Comparison of ENCODE assay signal across 8 cellular contexts in genomic region chr11:86068951-86069407, GRCh38. TPM values are rescaled to one million over a fixed set of nuclear protein-coding genes. Genes with fewer than 3 reads are reported as not detected.
A peak's percentile ranks its signal among the peaks of the same experiment; 100 is the strongest.
DNase-seq lines count a peak whose midpoint lies in the region; ATAC-seq and TF ChIP-seq lines count a peak whose summit lies in the region.

Gene PICALM (minus strand): TSS chr11:86069084. CDS start chr11:86068780, 304 bp downstream.

- peak within 1 kb of the TSS; percentile 43 for H2AFZ ChIP-seq in OCI-LY3 (ENCODE audit: low read depth, low read length)

- H3K4me3 Mint-ChIP-seq in endothelial cell (ENCODE audit: unreplicated experiment), result peak within 1 kb of the TSS; percentile 98

- no peak for TF ChIP-seq CTCF in OCI-LY3 (IDR thresholded peaks at IDR 0.05; ENCODE audit: low read depth, low read length)
- no peak for TF ChIP-seq CTCF in endothelial cell (IDR thresholded peaks at IDR 0.05; ENCODE audit: unreplicated experiment)

- no peaks in the 10 kb centered on the region for H3K27me3 ChIP-seq in OCI-LY3 (ENCODE audit: low read depth, low read length)

- peak within 1 kb of the TSS; percentile 99 for H3K27ac Mint-ChIP-seq in endothelial cell (ENCODE audit: unreplicated experiment)

- peaks cover 9% of the 10 kb centered on the region for H3K36me3 ChIP-seq in OCI-LY3 (replicated peaks; ENCODE audit: low read depth, low read length)

- H3K36me3 Mint-ChIP-seq in endothelial cell (ENCODE audit: low read depth, unreplicated experiment), result peaks cover 16% of the 10 kb centered on the region

- H3K9me3 Mint-ChIP-seq in endothelial cell (ENCODE audit: unreplicated experiment), result no peaks in the 10 kb centered on the region

- ATAC-seq in GM21515 (IDR thresholded peaks at IDR 0.05; ENCODE audit: unreplicated experiment), result peak; percentile 76

- peak within 1 kb of the TSS; percentile 94 for H3K4me2 ChIP-seq in OCI-LY3 (ENCODE audit: low read length)

- H3K4me1 ChIP-seq in OCI-LY3 (ENCODE audit: low read length), result peaks cover 37% of the 10 kb centered on the region

- no peaks in the 10 kb centered on the region for H3K9me3 ChIP-seq in OCI-LY3 (ENCODE audit: insufficient read depth, low read length)

- peaks cover 38% of the 10 kb centered on the region for H3K4me1 Mint-ChIP-seq in endothelial cell (ENCODE audit: unreplicated experiment)

- peaks cover 49% of the 10 kb centered on the region for H3K79me2 ChIP-seq in OCI-LY3 (ENCODE audit: low read length)

- H3K9ac ChIP-seq in OCI-LY3 (ENCODE audit: low read length), result peak within 1 kb of the TSS; percentile 91

- DNase-seq in D341Med (ENCODE audit: low spot score) (peak; percentile 95), HuH-7 (ENCODE audit: low spot score) (peak; percentile 89), endothelial cell (ENCODE audit: low spot score) (peak; percentile 97), midbrain (lab: John Stamatoyannopoulos, UW) (peak; percentile 98)
- peak; percentile 96 for DNase-seq in activated CD8-positive, alpha-beta memory T cell treated with anti-CD3 and anti-CD28 coated beads, Interleukin-2, amount 50 U/mL, for 48 hours
- peak; percentile 89 to 91 for DNase-seq in stimulated activated CD8-positive, alpha-beta memory T cell treated with anti-CD3 and anti-CD28 coated beads, Interleukin-2, amount 100 ng/mL, for 1 hour (ENCODE audit: low read depth in 2 of 2)

- H3K4me3 ChIP-seq in OCI-LY3 (ENCODE audit: low read length), result peak within 1 kb of the TSS; percentile 80

- peak within 1 kb of the TSS; percentile 95 for H3K27ac ChIP-seq in OCI-LY3 (ENCODE audit: low read length)

- H4K20me1 ChIP-seq in OCI-LY3 (ENCODE audit: insufficient read depth, low read length), result peaks cover 40% of the 10 kb centered on the region

- H3K27me3 Mint-ChIP-seq in endothelial cell (ENCODE audit: unreplicated experiment), result peaks cover 16% of the 10 kb centered on the region

RNA-seq across cellular contexts. Expression of gene PICALM, which starts in this region (rescaled TPM):
- 125 TPM for total RNA-seq in endothelial cell (ENCODE audit: unreplicated experiment)

Comparison
In these comparisons a context has a peak if more than half of its experiments do, and no peak if none do; other contexts are left out.
1. Peak in every context shown above with its lines: DNase-seq, ATAC-seq, H3K4me3 ChIP-seq and H3K27ac ChIP-seq.